1 cellular context compared by ENCODE assay signal in genomic region chr2:96095116-96095636, GRCh38.
TF ChIP-seq lines count a peak whose summit lies in the region.

No MANE protein-coding gene starts in this region.

TF ChIP-seq in K562, 482 proteins besides CTCF, POLR2A, EP300 and RAD21 (continued from another document):
- TF ChIP-seq SMAD1 (IDR thresholded peaks at IDR 0.05; ENCODE audit: low read depth, low read length, partially characterized antibody) = peak; percentile 41
- TF ChIP-seq ZBTB7A (IDR thresholded peaks at IDR 0.05; ENCODE audit: borderline replicate concordance, control insufficient read depth, low read depth, low read length) = no peak
- no peak for TF ChIP-seq ATF1 (CRISPR knock-in tag; IDR thresholded peaks at IDR 0.05)
- TF ChIP-seq ATF1 (tag; IDR thresholded peaks at IDR 0.05) = 0 out of 2 replicates have a peak, but pooled peaks have one; percentile 25
- TF ChIP-seq ZNF24 (IDR thresholded peaks at IDR 0.05) = peak; percentile 69
- no peak for TF ChIP-seq TSHZ1 (CRISPR knock-in tag; IDR thresholded peaks at IDR 0.05)
- peak; percentile 69 for TF ChIP-seq MAFK (IDR thresholded peaks at IDR 0.05; ENCODE audit: low read length)
- no peak for TF ChIP-seq ZNF77 (CRISPR knock-in tag; IDR thresholded peaks at IDR 0.05)
- no peak for TF ChIP-seq GABPB2 (CRISPR knock-in tag; conservative IDR thresholded peaks at IDR 0.05)
- peak; percentile 91 for TF ChIP-seq PRDM10 (IDR thresholded peaks at IDR 0.05; ENCODE audit: partially characterized antibody)
- TF ChIP-seq CHD1 (IDR thresholded peaks at IDR 0.05; ENCODE audit: low read length) = no peak
- TF ChIP-seq RCOR1 (IDR thresholded peaks at IDR 0.05; ENCODE audit: borderline replicate concordance in 1 of 2, low read depth in 2 of 2, low read length in 2 of 2) = 0 out of 4 replicates have a peak, but pooled peaks of 1 of the 2 experiments have one; percentile 6
- TF ChIP-seq CEBPZ (IDR thresholded peaks at IDR 0.05; ENCODE audit: borderline replicate concordance, low read depth, low read length) = no peak
- TF ChIP-seq ZNF830 (CRISPR knock-in tag; IDR thresholded peaks at IDR 0.05) = no peak
- TF ChIP-seq MYNN (IDR thresholded peaks at IDR 0.05) = no peak
- TF ChIP-seq MYNN (CRISPR knock-in tag; IDR thresholded peaks at IDR 0.05) = no peak
- TF ChIP-seq ZNF384 (IDR thresholded peaks at IDR 0.05; ENCODE audit: low read depth, low read length) = peak; percentile 82
- no peak for TF ChIP-seq UBTF (IDR thresholded peaks at IDR 0.05; ENCODE audit: borderline replicate concordance in 1 of 2, low read depth in 2 of 2, low read length in 2 of 2)
- no peak for TF ChIP-seq E2F5 (CRISPR knock-in tag; IDR thresholded peaks at IDR 0.05)
- peak; percentile 98 for TF ChIP-seq NFIC (IDR thresholded peaks at IDR 0.05)
- no peak for TF ChIP-seq HMBOX1 (IDR thresholded peaks at IDR 0.05)
- TF ChIP-seq NFE2 (IDR thresholded peaks at IDR 0.05; ENCODE audit: low read depth) = peak; percentile 88
- TF ChIP-seq NFYB (IDR thresholded peaks at IDR 0.05; ENCODE audit: extremely low read depth, insufficient read length) = no peak
- no peak for TF ChIP-seq TRIM28 (IDR thresholded peaks at IDR 0.05)
- TF ChIP-seq KDM1A (IDR thresholded peaks at IDR 0.05) = peak; percentile 43 to 48; a peak in 3 of 4 replicates
- TF ChIP-seq MTA2 (IDR thresholded peaks at IDR 0.05; ENCODE audit: low read depth) = peak; percentile 36; the same call in 1 of the 2 replicates
- peak in 1 of 2 experiments; percentile 69; a peak in 2 of 4 replicates for TF ChIP-seq TRIM24 (IDR thresholded peaks at IDR 0.05)
- no peak for TF ChIP-seq ILK (tag; IDR thresholded peaks at IDR 0.05; ENCODE audit: borderline replicate concordance, low read depth)
- TF ChIP-seq FOXJ2 (tag; IDR thresholded peaks at IDR 0.05) = no peak
- TF ChIP-seq NCOA6 (IDR thresholded peaks at IDR 0.05) = no peak
- TF ChIP-seq ZNF431 (CRISPR knock-in tag; IDR thresholded peaks at IDR 0.05) = no peak
- TF ChIP-seq RBM22 (IDR thresholded peaks at IDR 0.05; ENCODE audit: low read depth, low read length, poor library complexity, severe bottlenecking) = no peak
- 0 out of 2 replicates have a peak, but pooled peaks have one; percentile 29 for TF ChIP-seq STAT5A (IDR thresholded peaks at IDR 0.05; ENCODE audit: borderline replicate concordance, low read length)
- peak; percentile 64 for TF ChIP-seq SMARCA4 (IDR thresholded peaks at IDR 0.05)
- TF ChIP-seq MAZ (CRISPR knock-in tag; conservative IDR thresholded peaks at IDR 0.05 in 1 of 2, IDR thresholded peaks at IDR 0.05 in 1 of 2) = no peak
- TF ChIP-seq RFX1 (IDR thresholded peaks at IDR 0.05) = peak; percentile 52; the same call in 1 of the 2 replicates
- TF ChIP-seq JUND (IDR thresholded peaks at IDR 0.05; ENCODE audit: borderline replicate concordance, low read depth, low read length) = no peak
- TF ChIP-seq JUND (tag; IDR thresholded peaks at IDR 0.05; ENCODE audit: borderline replicate concordance, low read depth, low read length) = 0 out of 3 replicates have a peak, but pooled peaks have one; percentile 18
- TF ChIP-seq NCOA4 (IDR thresholded peaks at IDR 0.05; ENCODE audit: partially characterized antibody) = no peak
- peak in 1 of 2 experiments; percentile 47; a peak in 1 of 4 replicates for TF ChIP-seq HDAC1 (IDR thresholded peaks at IDR 0.05)
- TF ChIP-seq CBX3 (IDR thresholded peaks at IDR 0.05; ENCODE audit: borderline replicate concordance in 1 of 2, low read length in 2 of 2) = 0 out of 3 replicates have a peak, but pooled peaks of 1 of the 2 experiments have one; percentile 15
- no peak for TF ChIP-seq ETV1 (tag; conservative IDR thresholded peaks at IDR 0.05; ENCODE audit: low read depth)
- TF ChIP-seq ZNF316 (IDR thresholded peaks at IDR 0.05) = peak; percentile 98
- TF ChIP-seq ZEB2 (IDR thresholded peaks at IDR 0.05) = peak; percentile 91
- no peak for TF ChIP-seq PBX2 (CRISPR knock-in tag; IDR thresholded peaks at IDR 0.05; ENCODE audit: low read depth)
- peak; percentile 76 for TF ChIP-seq PBX2 (tag; conservative IDR thresholded peaks at IDR 0.05; ENCODE audit: low read depth)
- TF ChIP-seq PML (IDR thresholded peaks at IDR 0.05; ENCODE audit: low read length) = 0 out of 2 replicates have a peak, but pooled peaks have one; percentile 21
- TF ChIP-seq TEAD4 (IDR thresholded peaks at IDR 0.05; ENCODE audit: low read length) = peak; percentile 66
- no peak for TF ChIP-seq TEAD4 (CRISPR knock-in tag; IDR thresholded peaks at IDR 0.05; ENCODE audit: borderline replicate concordance)
- peak; percentile 35; the same call in 1 of the 2 replicates for TF ChIP-seq CTBP1 (IDR thresholded peaks at IDR 0.05; ENCODE audit: borderline replicate concordance)
- no peak for TF ChIP-seq ZSCAN29 (IDR thresholded peaks at IDR 0.05)
